Comparison of ENCODE assay signal across 27 cellular contexts in genomic region chr3:70821602-70822001, GRCh38.
"Had no signal": no experiment of that assay in that cellular context is flagged by ENCODE, and none has a peak within 500 bp of the region (broad histone marks: within the 10 kb centered on the region; RNA-seq: fewer than 3 reads in every experiment).

No MANE protein-coding gene starts in this region.

- H3K9me3 ChIP-seq: esophagus squamous epithelium, gastrocnemius medialis, lower lobe of right lung, mucosa of descending colon had no signal

- H3K4me3 ChIP-seq: coronary artery, esophagus squamous epithelium, gastrocnemius medialis, heart right ventricle, left lung, lower lobe of right lung, mucosa of descending colon had no signal

- H3K4me1 ChIP-seq: gastrocnemius medialis, left lung, lower lobe of right lung had no signal

- H3K36me3 Mint-ChIP-seq: mesothelial cell of epicardium had no signal

- H3K27ac ChIP-seq: coronary artery, dorsolateral prefrontal cortex, epithelial cell of prostate, esophagus squamous epithelium, gastrocnemius medialis, heart right ventricle, left lung, lower lobe of right lung had no signal

- DNase-seq: dermis blood vessel endothelial cell; dorsolateral prefrontal cortex; effector CD4-positive, alpha-beta T cell; effector memory CD4-positive, alpha-beta T cell; erythroblast; esophagus squamous epithelium; foreskin fibroblast; foreskin melanocyte; gastrocnemius medialis; glutamatergic neuron; head of caudate nucleus; heart right ventricle; hippocampal formation; left cardiac atrium; left lung; left ventricle myocardium superior; lower lobe of right lung; mesenchymal stem cell; mucosa of descending colon had no signal

- H3K4me3 Mint-ChIP-seq: mesothelial cell of epicardium had no signal

- H3K36me3 ChIP-seq: esophagus squamous epithelium, gastrocnemius medialis, heart right ventricle, left lung, lower lobe of right lung had no signal

- ATAC-seq: esophagus mucosa, gastrocnemius medialis, heart right ventricle, left cardiac atrium, left lung, left ventricle myocardium superior, lower lobe of right lung, mucosa of descending colon had no signal

- H3K27ac Mint-ChIP-seq: mesothelial cell of epicardium had no signal

- H3K27me3 ChIP-seq: dorsolateral prefrontal cortex, esophagus squamous epithelium, gastrocnemius medialis, heart right ventricle, left lung had no signal

- FAIRE-seq: colon, endothelial cell of umbilical vein, islet of Langerhans, keratinocyte had no signal
